17 cellular contexts compared by ENCODE assay signal in genomic region chr15:25766421-25766820, GRCh38.
A peak's percentile ranks its signal among the peaks of the same experiment; 100 is the strongest.
DNase-seq lines count a peak whose midpoint lies in the region; ATAC-seq and TF ChIP-seq lines count a peak whose summit lies in the region.
"Had no signal": no experiment of that assay in that cellular context is flagged by ENCODE, and none has a peak within 500 bp of the region (broad histone marks: within the 10 kb centered on the region; RNA-seq: fewer than 3 reads in every experiment).

No MANE protein-coding gene starts in this region.

- no peaks in the 10 kb centered on the region for H3K9me3 ChIP-seq in esophagus muscularis mucosa
- no peaks in the 10 kb centered on the region for H3K9me3 ChIP-seq in effector memory CD4-positive, alpha-beta T cell (ENCODE audit: control insufficient read depth, low read length)
- H3K9me3 ChIP-seq: Peyer's patch had no signal

- peaks cover 12% of the 10 kb centered on the region for H3K4me1 Mint-ChIP-seq in activated CD8-positive, alpha-beta memory T cell treated with anti-CD3 and anti-CD28 coated beads, Interleukin-2, amount 10 ng/mL, durations not matched to agents 7 days and 5 days

- peaks cover 0 to 25% (median 6%) of the 10 kb centered on the region in 4 donors for H3K36me3 ChIP-seq in esophagus muscularis mucosa
- H3K36me3 ChIP-seq in effector memory CD4-positive, alpha-beta T cell (ENCODE audit: control insufficient read depth, insufficient read depth, low read length): peaks cover 13% of the 10 kb centered on the region
- H3K36me3 ChIP-seq: Peyer's patch had no signal

- no peak overlapping the region for H3K27ac Mint-ChIP-seq in activated CD8-positive, alpha-beta memory T cell treated with anti-CD3 and anti-CD28 coated beads, Interleukin-2, amount 10 ng/mL, durations not matched to agents 7 days and 5 days
- H3K27ac Mint-ChIP-seq: B cell; CD8-positive, alpha-beta T cell had no signal

- TF ChIP-seq CTCF in esophagus muscularis mucosa (IDR thresholded peaks at IDR 0.05): no peak

- no peaks in the 10 kb centered on the region for H3K27me3 ChIP-seq in esophagus muscularis mucosa
- no peaks in the 10 kb centered on the region for H3K27me3 ChIP-seq in effector memory CD4-positive, alpha-beta T cell (replicated peaks; ENCODE audit: control insufficient read depth, insufficient read depth, low read length, poor library complexity, severe bottlenecking)
- H3K27me3 ChIP-seq: Peyer's patch had no signal

- TF ChIP-seq POLR2A in esophagus muscularis mucosa (IDR thresholded peaks at IDR 0.05; ENCODE audit: low read depth): no peak

- DNase-seq in activated CD8-positive, alpha-beta memory T cell treated with anti-CD3 and anti-CD28 coated beads for 24 hours: peak; percentile 28
- no peak for DNase-seq in activated CD8-positive, alpha-beta memory T cell treated with anti-CD3 and anti-CD28 coated beads, Interleukin-2, amount 10 ng/mL, durations not matched to agents 7 days and 5 days
- DNase-seq in NCI-H1694 (lab: John Stamatoyannopoulos, UW): peak; percentile 16
- peak; percentile 60 for DNase-seq in esophagus muscularis mucosa (ENCODE audit: extremely low spot score)
- peak; percentile 31 for DNase-seq in ureter (ENCODE audit: low spot score)
- DNase-seq in effector memory CD4-positive, alpha-beta T cell: no peak
- DNase-seq: ACHN; CD8-positive, alpha-beta T cell; DMS153; EL; Kasumi-1; NCI-H2029 treated with DMSO at 0.1 percent for 48 hours; Peyer's patch; Right ventricle myocardium superior had no signal

- TF ChIP-seq EP300 in esophagus muscularis mucosa (IDR thresholded peaks at IDR 0.05): no peak

- H3K4me1 ChIP-seq in esophagus muscularis mucosa: peaks cover 0 to 27% (median 22%) of the 10 kb centered on the region in 4 donors
- H3K4me1 ChIP-seq in effector memory CD4-positive, alpha-beta T cell (ENCODE audit: control insufficient read depth, insufficient read depth, low read length, poor library complexity, severe bottlenecking): no peaks in the 10 kb centered on the region
- H3K4me1 ChIP-seq: Peyer's patch had no signal

- intact Hi-C loops in esophagus muscularis mucosa (cut with DNase I): no loop called here

- H3K36me3 Mint-ChIP-seq in activated CD8-positive, alpha-beta memory T cell treated with anti-CD3 and anti-CD28 coated beads, Interleukin-2, amount 10 ng/mL, durations not matched to agents 7 days and 5 days: peaks cover 34% of the 10 kb centered on the region

- WGBS in esophagus muscularis mucosa: 95% methylated on average over 4 of the region's 7 CpGs

- ATAC-seq in activated CD8-positive, alpha-beta memory T cell treated with anti-CD3 and anti-CD28 coated beads, Interleukin-2, amount 10 ng/mL, durations not matched to agents 7 days and 5 days: no peak
- no peak for ATAC-seq in GM19023 (IDR thresholded peaks at IDR 0.05; ENCODE audit: unreplicated experiment)
- ATAC-seq: CD8-positive, alpha-beta T cell; SK-N-SH treated with all-trans-retinoic acid at 6 μM for 48 hours had no signal

- H3K27me3 Mint-ChIP-seq in activated CD8-positive, alpha-beta memory T cell treated with anti-CD3 and anti-CD28 coated beads, Interleukin-2, amount 10 ng/mL, durations not matched to agents 7 days and 5 days: no peaks in the 10 kb centered on the region
- H3K27me3 Mint-ChIP-seq: B cell had no signal

- H3K9me3 Mint-ChIP-seq in activated CD8-positive, alpha-beta memory T cell treated with anti-CD3 and anti-CD28 coated beads, Interleukin-2, amount 10 ng/mL, durations not matched to agents 7 days and 5 days (ENCODE audit: low read depth): peaks cover 3% of the 10 kb centered on the region
- H3K9me3 Mint-ChIP-seq: CD8-positive, alpha-beta T cell had no signal

- H3K27ac ChIP-seq in esophagus muscularis mucosa (replicated peaks in 1 of 4): no peak overlapping the region
- H3K27ac ChIP-seq in effector memory CD4-positive, alpha-beta T cell (ENCODE audit: insufficient read depth, low read length, poor library complexity, severe bottlenecking): no peak overlapping the region
- H3K27ac ChIP-seq: Peyer's patch had no signal

- H3K4me3 ChIP-seq in esophagus muscularis mucosa: no peak overlapping the region
- no peak overlapping the region for H3K4me3 ChIP-seq in effector memory CD4-positive, alpha-beta T cell (ENCODE audit: insufficient read depth, low read depth, low read length, poor library complexity, severe bottlenecking)
- H3K4me3 ChIP-seq: Peyer's patch had no signal

- H3K4me3 Mint-ChIP-seq in activated CD8-positive, alpha-beta memory T cell treated with anti-CD3 and anti-CD28 coated beads, Interleukin-2, amount 10 ng/mL, durations not matched to agents 7 days and 5 days: no peak overlapping the region
- H3K4me3 Mint-ChIP-seq: B cell; CD8-positive, alpha-beta T cell had no signal

- CTCF ChIA-PET in activated CD8-positive, alpha-beta memory T cell treated with anti-CD3 and anti-CD28 coated beads, Interleukin-2, amount 10 ng/mL, durations not matched to agents 7 days and 5 days (lab: Charles Lee): no interaction called here

Comparison
In these comparisons a context has a peak if more than half of its experiments do, and no peak if none do; other contexts are left out.
1. DNase-seq: peak in activated CD8-positive, alpha-beta memory T cell treated with anti-CD3 and anti-CD28 coated beads for 24 hours (single experiment), NCI-H1694 (single experiment), esophagus muscularis mucosa (single experiment) and ureter (single experiment); none in activated CD8-positive, alpha-beta memory T cell treated with anti-CD3 and anti-CD28 coated beads, Interleukin-2, amount 10 ng/mL, durations not matched to agents 7 days and 5 days (single experiment) and effector memory CD4-positive, alpha-beta T cell (0 of 3).